1 cellular context compared by ENCODE assay signal in genomic region chr13:26280295-26280694, GRCh38.
TF ChIP-seq lines count a peak whose summit lies in the region.

No MANE protein-coding gene starts in this region.

TF ChIP-seq in K562, 482 proteins besides CTCF, POLR2A, EP300 and RAD21 (continued from another document):
- no peak for TF ChIP-seq NUFIP1 (IDR thresholded peaks at IDR 0.05; ENCODE audit: partially characterized antibody)
